Comparison of ENCODE assay signal across 1 cellular context in genomic region chr12:124930576-124930975, GRCh38.
TF ChIP-seq lines count a peak whose summit lies in the region.

No MANE protein-coding gene starts in this region.

TF ChIP-seq in IMR-90, 13 proteins besides CTCF, POLR2A, EP300 and RAD21:
- TF ChIP-seq USF2 (IDR thresholded peaks at IDR 0.05; ENCODE audit: low read depth, low read length) (no peak), CEBPB (IDR thresholded peaks at IDR 0.05; ENCODE audit: low read depth, low read length) (no peak), MAFK (IDR thresholded peaks at IDR 0.05; ENCODE audit: low read depth, low read length) (no peak), CHD1 (IDR thresholded peaks at IDR 0.05; ENCODE audit: low read depth, low read length) (no peak), FOS (IDR thresholded peaks at IDR 0.05; ENCODE audit: low read depth, low read length) (no peak), SMC3 (IDR thresholded peaks at IDR 0.05; ENCODE audit: low read depth, low read length) (no peak)
- TF ChIP-seq, protein P1, sequence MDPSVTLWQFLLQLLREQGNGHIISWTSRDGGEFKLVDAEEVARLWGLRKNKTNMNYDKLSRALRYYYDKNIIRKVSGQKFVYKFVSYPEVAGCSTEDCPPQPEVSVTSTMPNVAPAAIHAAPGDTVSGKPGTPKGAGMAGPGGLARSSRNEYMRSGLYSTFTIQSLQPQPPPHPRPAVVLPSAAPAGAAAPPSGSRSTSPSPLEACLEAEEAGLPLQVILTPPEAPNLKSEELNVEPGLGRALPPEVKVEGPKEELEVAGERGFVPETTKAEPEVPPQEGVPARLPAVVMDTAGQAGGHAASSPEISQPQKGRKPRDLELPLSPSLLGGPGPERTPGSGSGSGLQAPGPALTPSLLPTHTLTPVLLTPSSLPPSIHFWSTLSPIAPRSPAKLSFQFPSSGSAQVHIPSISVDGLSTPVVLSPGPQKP (IDR thresholded peaks at IDR 0.05; ENCODE audit: borderline replicate concordance, low read depth, low read length) = no peak
